In genomic region chr9:69871143-69871834, GRCh38 we compare ENCODE assay signal across 1 cellular context.
TF ChIP-seq lines count a peak whose summit lies in the region.

No MANE protein-coding gene starts in this region.

TF ChIP-seq in IMR-90, 13 proteins besides CTCF, POLR2A, EP300 and RAD21:
- TF ChIP-seq MAFK (IDR thresholded peaks at IDR 0.05; ENCODE audit: low read depth, low read length) (no peak), RFX5 (IDR thresholded peaks at IDR 0.05; ENCODE audit: low read depth, low read length) (no peak), SMC3 (IDR thresholded peaks at IDR 0.05; ENCODE audit: low read depth, low read length) (no peak), FOS (IDR thresholded peaks at IDR 0.05; ENCODE audit: low read depth, low read length) (no peak), RCOR1 (IDR thresholded peaks at IDR 0.05; ENCODE audit: insufficient replicate concordance, low read length) (no peak), ELK1 (IDR thresholded peaks at IDR 0.05; ENCODE audit: borderline replicate concordance, low read depth, low read length) (no peak), USF2 (IDR thresholded peaks at IDR 0.05; ENCODE audit: low read depth, low read length) (no peak), MAZ (IDR thresholded peaks at IDR 0.05; ENCODE audit: borderline replicate concordance, low read depth, low read length) (no peak), CHD1 (IDR thresholded peaks at IDR 0.05; ENCODE audit: low read depth, low read length) (no peak), CEBPB (IDR thresholded peaks at IDR 0.05; ENCODE audit: low read depth, low read length) (no peak), MXI1 (IDR thresholded peaks at IDR 0.05; ENCODE audit: borderline replicate concordance, low read depth, low read length) (no peak), NFE2L2 (IDR thresholded peaks at IDR 0.05; ENCODE audit: low read depth, low read length) (no peak), BHLHE40 (IDR thresholded peaks at IDR 0.05; ENCODE audit: low read depth, low read length) (no peak)
